Comparison of ENCODE assay signal across 19 cellular contexts in the genomic region with DNA sequence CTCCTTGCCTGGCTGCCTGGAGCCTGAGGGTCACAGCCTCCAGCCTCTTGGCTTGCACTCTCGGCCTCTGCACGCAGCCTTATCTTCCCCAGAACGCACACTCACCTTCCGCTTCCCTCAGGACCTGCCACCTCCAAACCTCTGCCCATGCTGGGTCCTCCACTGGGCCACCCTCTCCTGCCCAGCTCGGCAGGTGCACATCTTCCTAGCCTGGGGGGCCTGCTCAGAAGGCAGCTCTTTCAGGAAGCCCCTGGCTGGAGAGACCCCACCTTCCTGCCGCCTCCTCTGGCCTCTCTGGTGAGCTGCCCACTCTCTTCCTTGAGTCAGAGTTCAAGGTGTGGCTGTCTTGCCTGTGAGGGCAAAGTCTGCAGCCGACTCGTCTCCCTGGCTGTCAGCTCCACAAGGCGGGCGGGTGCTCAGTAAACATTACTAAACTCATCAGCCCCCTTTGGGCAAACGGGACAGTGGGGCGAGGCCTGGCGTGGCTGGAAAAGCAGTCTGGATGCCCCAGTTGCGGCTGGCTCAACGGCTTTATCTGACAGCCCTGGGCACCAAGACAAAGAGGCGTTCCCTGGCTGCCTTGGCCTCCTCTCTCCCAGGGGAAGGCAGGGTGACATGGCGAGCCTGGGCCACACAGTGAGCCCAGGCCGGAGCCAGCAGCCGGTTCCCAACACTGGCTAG. TPM values are rescaled to one million over a fixed set of nuclear protein-coding genes. Genes with fewer than 3 reads are reported as not detected.
DNase-seq lines count a peak whose midpoint lies in the region; ATAC-seq and TF ChIP-seq lines count a peak whose summit lies in the region.
"Had no signal": no experiment of that assay in that cellular context is flagged by ENCODE, and none has a peak within 500 bp of the region (broad histone marks: within the 10 kb centered on the region; RNA-seq: fewer than 3 reads in every experiment).

No MANE protein-coding gene starts in this region.

- H3K23ac ChIP-seq in IMR-90 (ENCODE audit: low read depth, low read length) = no peak overlapping the region

- CTCF ChIA-PET in IMR-90 (lab: Yijun Ruan, JAX) = no interaction called here

- H2BK5ac ChIP-seq in IMR-90 (ENCODE audit: low read depth, low read length, poor library complexity, severe bottlenecking) = no peak overlapping the region

- no peak overlapping the region for H3K4ac ChIP-seq in IMR-90 (ENCODE audit: low read depth, low read length)

- 68% methylated on average over 5 of the region's 19 CpGs; no CpG with 5 or more reads in 1 of the 2 experiments for WGBS in IMR-90 (ENCODE audit: extremely low coverage in 2 of 2, insufficient read length in 1 of 2), 2 experiments
- 38 to 43% methylated on average over 19 of the region's 19 CpGs for WGBS in esophagus, 2 donors
- 65% methylated on average over 6 of the region's 19 CpGs for WGBS in suprapubic skin

- H3K36me3 ChIP-seq in IMR-90 (ENCODE audit: control insufficient read depth, insufficient read depth, low read length) (no peaks in the 10 kb centered on the region), esophagus (ENCODE audit: control insufficient read depth in 2 of 2, insufficient read depth in 2 of 2, low read length in 1 of 2) (no peaks in the 10 kb centered on the region), mucosa of descending colon (ENCODE audit: low read depth) (no peaks in the 10 kb centered on the region), suprapubic skin (no peaks in the 10 kb centered on the region)

- peaks cover 3% of the 10 kb centered on the region; the same call in 1 of the 2 replicates for H3K27me3 ChIP-seq in IMR-90 (ENCODE audit: control insufficient read depth, insufficient read depth, low read length)
- H3K27me3 ChIP-seq in esophagus (ENCODE audit: control insufficient read depth in 1 of 2, insufficient read depth in 2 of 2, low read length in 2 of 2) = no peaks in the 10 kb centered on the region
- H3K27me3 ChIP-seq in suprapubic skin = no peaks in the 10 kb centered on the region
- H3K27me3 ChIP-seq: testis had no signal

- no peak for DNase-seq in IMR-90
- DNase-seq in mucosa of descending colon = peak; percentile 92 to 93 (median 93)
- DNase-seq in suprapubic skin (ENCODE audit: low spot score in 2 of 2) = no peak
- no peak for DNase-seq in SK-N-DZ (ENCODE audit: low spot score)
- no peak for DNase-seq in activated CD4-positive, alpha-beta T cell treated with anti-CD3 and anti-CD28 coated beads, Interleukin-2, amount 50 U/mL, for 48 hours
- DNase-seq in foreskin fibroblast = no peak
- DNase-seq: activated CD8-positive, alpha-beta T cell treated with anti-CD3 and anti-CD28 coated beads, Interleukin-2, amount 10 ng/mL, durations not matched to agents 7 days and 5 days; glutamatergic neuron; NCI-H1436 treated with DMSO at 0.1 percent for 48 hours; NCI-H446 treated with DMSO at 0.1 percent for 48 hours; OCI-M1; SW 1271 had no signal

- no peak for TF ChIP-seq EP300 in suprapubic skin (IDR thresholded peaks at IDR 0.05)

- no peak overlapping the region for H3K14ac ChIP-seq in IMR-90 (replicated peaks; ENCODE audit: low read depth, low read length)

- no TSS peak for BruUV-seq in IMR-90 (replicated peaks; lab: Mats Ljungman, UMichigan)

- H4K8ac ChIP-seq in IMR-90 (ENCODE audit: low read depth in 2 of 2, low read length in 2 of 2) = no peak overlapping the region

- intact Hi-C loops in IMR-90 (cut with micrococcal nuclease) = no loop called here
- intact Hi-C loops in mucosa of descending colon (cut with DNase I, micrococcal nuclease) = no loop called here

- TF ChIP-seq POLR2A in IMR-90 (IDR thresholded peaks at IDR 0.05; ENCODE audit: low read depth, low read length) (no peak), suprapubic skin (IDR thresholded peaks at IDR 0.05) (no peak)

- no peak overlapping the region for H2BK120ac ChIP-seq in IMR-90 (ENCODE audit: low read depth, low read length)

- no peaks in the 10 kb centered on the region for H3K9me3 ChIP-seq in IMR-90 (ENCODE audit: control insufficient read depth, insufficient read depth, low read length)
- H3K9me3 ChIP-seq in esophagus (ENCODE audit: control insufficient read depth in 2 of 2, insufficient read depth in 1 of 2, low read depth in 1 of 2, low read length in 1 of 2) = peaks cover 0 to 2% of the 10 kb centered on the region in 2 donors
- H3K9me3 ChIP-seq in mucosa of descending colon = no peaks in the 10 kb centered on the region
- H3K9me3 ChIP-seq in suprapubic skin = no peaks in the 10 kb centered on the region
- H3K9me3 ChIP-seq: testis had no signal

- ATAC-seq in IMR-90 (ENCODE audit: low read depth) = no peak
- peak; percentile 94 for ATAC-seq in mucosa of descending colon
- ATAC-seq in HG02981 (IDR thresholded peaks at IDR 0.05; ENCODE audit: unreplicated experiment) = no peak
- ATAC-seq: activated CD8-positive, alpha-beta T cell treated with anti-CD3 and anti-CD28 coated beads, Interleukin-2, amount 10 ng/mL, durations not matched to agents 7 days and 5 days had no signal

- no peaks in the 10 kb centered on the region for H4K20me1 ChIP-seq in IMR-90 (ENCODE audit: insufficient read depth, low read length)

- no peak overlapping the region for H4K5ac ChIP-seq in IMR-90 (ENCODE audit: low read depth, low read length)

- no peak overlapping the region for H3K9ac ChIP-seq in IMR-90 (ENCODE audit: low read depth, low read length)

- H3K4me3 ChIP-seq in IMR-90 (ENCODE audit: insufficient read depth, low read depth, low read length) (no peak overlapping the region), esophagus (ENCODE audit: low read depth in 1 of 2, low read length in 2 of 2) (no peak overlapping the region), mucosa of descending colon (peak overlapping the region; percentile 9), suprapubic skin (no peak overlapping the region), foreskin fibroblast (ENCODE audit: low read depth in 1 of 2, low read length in 2 of 2) (no peak overlapping the region)
- H3K4me3 ChIP-seq: testis had no signal

- no peak overlapping the region for H2BK15ac ChIP-seq in IMR-90 (ENCODE audit: low read depth, low read length)

- peaks cover 2% of the 10 kb centered on the region; the same call in 1 of the 2 replicates for H3K4me1 ChIP-seq in IMR-90 (ENCODE audit: control insufficient read depth, insufficient read depth, low read length)
- H3K4me1 ChIP-seq in esophagus (ENCODE audit: control insufficient read depth in 2 of 2, insufficient read depth in 2 of 2, low read length in 1 of 2) = peaks cover 0 to 24% of the 10 kb centered on the region in 2 donors
- H3K4me1 ChIP-seq in mucosa of descending colon (ENCODE audit: low read depth) = peaks cover 14% of the 10 kb centered on the region
- peaks cover 31% of the 10 kb centered on the region for H3K4me1 ChIP-seq in suprapubic skin
- H3K4me1 ChIP-seq: testis had no signal

- no peak for TF ChIP-seq RAD21 in IMR-90 (IDR thresholded peaks at IDR 0.05; ENCODE audit: low read length)

- TF ChIP-seq CTCF in IMR-90 (conservative IDR thresholded peaks at IDR 0.05; ENCODE audit: low read depth, low read length) = no peak
- TF ChIP-seq CTCF in mucosa of descending colon (IDR thresholded peaks at IDR 0.05) = no peak
- TF ChIP-seq CTCF in suprapubic skin (IDR thresholded peaks at IDR 0.05) = no peak
- no peak for TF ChIP-seq CTCF in foreskin fibroblast (IDR thresholded peaks at IDR 0.05; ENCODE audit: low read depth, low read length)

- dilution Hi-C loops in IMR-90 (cut with HindIII; ENCODE audit: low sequenced_read_pairs, unreplicated experiment) = no loop called here

- no peak overlapping the region for H3K18ac ChIP-seq in IMR-90 (ENCODE audit: low read depth, low read length)

- no peaks in the 10 kb centered on the region for H3K9me1 ChIP-seq in IMR-90 (ENCODE audit: insufficient read depth, low read length)

- no peak overlapping the region for H4K91ac ChIP-seq in IMR-90 (ENCODE audit: insufficient read depth, low read depth, low read length)

- H3K79me1 ChIP-seq in IMR-90 (ENCODE audit: low read depth in 1 of 2, low read length in 2 of 2) = no peaks in the 10 kb centered on the region

- in situ Hi-C loops in IMR-90 (cut with MboI; ENCODE audit: low sequenced_read_pairs) = no loop called here

- H2AK9ac ChIP-seq in IMR-90 (replicated peaks; ENCODE audit: low read depth, low read length, poor library complexity) = no peak overlapping the region

- no peak overlapping the region for H3K4me2 ChIP-seq in IMR-90 (ENCODE audit: low read depth, low read length)

- peak overlapping the region; percentile 73 for H2AFZ ChIP-seq in IMR-90 (replicated peaks; ENCODE audit: low read length, poor library complexity)

- H3K27ac ChIP-seq in IMR-90 (ENCODE audit: insufficient read depth, low read length) (no peak overlapping the region), esophagus (ENCODE audit: low read depth in 2 of 2, low read length in 1 of 2) (peak overlapping the region; percentile 79 to 86), suprapubic skin (peak overlapping the region; percentile 66)
- H3K27ac ChIP-seq: testis, VCaP had no signal

- H3K56ac ChIP-seq in IMR-90 (ENCODE audit: extremely low read depth, insufficient read depth, low read length) = no peak overlapping the region

- POLR2A ChIA-PET in IMR-90 (lab: Charles Lee; ENCODE audit: unreplicated experiment) = no interaction called here

- H2AK5ac ChIP-seq in IMR-90 (ENCODE audit: low read depth, low read length) = no peak overlapping the region

- no peak overlapping the region for H2BK20ac ChIP-seq in IMR-90 (ENCODE audit: low read depth, low read length)

TF ChIP-seq in IMR-90, 13 proteins besides CTCF, POLR2A, EP300 and RAD21 (continues in another document):
- TF ChIP-seq, protein P1, sequence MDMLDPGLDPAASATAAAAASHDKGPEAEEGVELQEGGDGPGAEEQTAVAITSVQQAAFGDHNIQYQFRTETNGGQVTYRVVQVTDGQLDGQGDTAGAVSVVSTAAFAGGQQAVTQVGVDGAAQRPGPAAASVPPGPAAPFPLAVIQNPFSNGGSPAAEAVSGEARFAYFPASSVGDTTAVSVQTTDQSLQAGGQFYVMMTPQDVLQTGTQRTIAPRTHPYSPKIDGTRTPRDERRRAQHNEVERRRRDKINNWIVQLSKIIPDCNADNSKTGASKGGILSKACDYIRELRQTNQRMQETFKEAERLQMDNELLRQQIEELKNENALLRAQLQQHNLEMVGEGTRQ (IDR thresholded peaks at IDR 0.05; ENCODE audit: low read depth, low read length) = no peak
- TF ChIP-seq MXI1 (IDR thresholded peaks at IDR 0.05; ENCODE audit: borderline replicate concordance, low read depth, low read length) = no peak
- no peak for TF ChIP-seq NFE2L2 (IDR thresholded peaks at IDR 0.05; ENCODE audit: low read depth, low read length)

RNA-seq across cellular contexts. Expression of a gene that starts 1.7 kb away (rescaled TPM):
- not detected in 2 replicates for total RNA-seq in IMR-90 (2012; rRNA removed)
- not detected in 2 replicates for polyA plus RNA-seq in IMR-90 (2012; rRNA removed)
- polyA plus RNA-seq in IMR-90 (2012; cell fraction: cytosol; rRNA removed) = not detected in 2 replicates
- polyA plus RNA-seq in IMR-90 (2012; cell fraction: nucleus; rRNA removed; ENCODE audit: low replicate concordance) = not detected in 2 replicates
- under 1 TPM in 1 of 2 donors, not detected in 1; 0.02 TPM for polyA plus RNA-seq in esophagus
- total RNA-seq in mucosa of descending colon = not detected
- not detected for total RNA-seq in suprapubic skin
- not detected in 2 replicates for polyA plus RNA-seq in SK-N-DZ (2014; cell fraction: cytosol; rRNA removed)
- 0.27 TPM in 1 of 2 replicates, not detected in the other for polyA plus RNA-seq in SK-N-DZ (2014; cell fraction: nucleus; rRNA removed)
- total RNA-seq: activated CD8-positive, alpha-beta T cell treated with anti-CD3 and anti-CD28 coated beads, Interleukin-2, amount 10 ng/mL, durations not matched to agents 7 days and 5 days; endothelial cell of umbilical vein; testis had no signal
- polyA plus RNA-seq: BJ, endothelial cell of umbilical vein, keratinocyte had no signal

Comparison
In these comparisons a context has a peak if more than half of its experiments do, and no peak if none do; other contexts are left out.
1. DNase-seq: peak in mucosa of descending colon (3 of 3); none in IMR-90 (single experiment), suprapubic skin (0 of 2), SK-N-DZ (single experiment), activated CD4-positive, alpha-beta T cell treated with anti-CD3 and anti-CD28 coated beads, Interleukin-2, amount 50 U/mL, for 48 hours (0 of 2) and foreskin fibroblast (0 of 2).